ENCODE assay signal across 8 cellular contexts in the genomic region with DNA sequence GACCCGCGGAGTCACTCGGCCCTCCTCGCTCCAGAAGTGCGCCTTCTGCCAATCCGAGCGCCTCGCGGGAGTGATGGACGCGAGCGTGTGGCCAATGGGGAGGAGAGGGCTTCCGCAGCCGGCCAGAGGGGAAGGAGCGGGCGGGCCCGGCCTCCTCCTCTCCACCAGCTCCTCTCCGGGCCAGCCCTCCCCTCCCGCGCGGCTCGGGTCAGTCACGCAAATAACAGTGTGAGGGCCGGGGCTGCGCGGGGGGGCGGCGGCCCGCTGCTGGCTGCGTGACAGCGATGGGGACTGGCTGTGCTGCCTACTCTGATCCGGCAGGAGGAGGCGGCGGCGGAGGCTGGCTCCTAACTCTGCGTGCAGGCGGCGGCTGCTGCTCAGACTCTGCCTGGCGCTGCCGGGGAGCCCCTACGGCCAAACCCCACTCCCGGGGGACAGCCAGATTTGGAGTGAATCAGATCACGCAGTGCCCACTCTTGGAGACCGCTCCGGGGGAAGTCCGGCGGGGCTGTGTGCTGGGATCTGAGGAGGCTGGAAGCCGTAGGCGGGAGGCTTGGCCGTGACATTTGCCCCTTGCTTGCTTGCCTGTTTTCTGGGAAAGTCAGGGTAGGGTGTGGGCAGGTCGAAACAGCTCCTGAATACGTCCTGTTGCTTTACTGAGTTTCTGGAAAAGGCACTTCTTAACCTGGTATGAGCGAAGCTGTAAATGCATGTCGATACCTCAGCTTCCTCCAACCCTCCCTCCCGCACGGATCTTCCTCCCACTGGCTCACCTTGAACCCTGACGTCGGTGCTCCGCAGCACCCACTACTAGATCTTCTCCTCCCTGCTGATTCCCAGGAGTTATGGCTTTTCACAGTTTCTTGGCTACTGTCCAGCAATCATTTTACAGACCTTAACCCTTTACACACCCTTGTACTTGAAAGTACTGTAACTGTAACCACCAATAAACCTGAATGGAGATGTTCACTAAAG.
A peak's percentile ranks its signal among the peaks of the same experiment; 100 is the strongest.
DNase-seq lines count a peak whose midpoint lies in the region; ATAC-seq, FAIRE-seq and TF ChIP-seq lines count a peak whose summit lies in the region.

No MANE protein-coding gene starts in this region.

- H3K27me3 ChIP-seq in keratinocyte (ENCODE audit: control insufficient read depth, extremely low read depth, insufficient read depth, low read length) = no peaks in the 10 kb centered on the region
- no peaks in the 10 kb centered on the region for H3K27me3 ChIP-seq in smooth muscle cell (ENCODE audit: low read depth)

- peaks cover 13% of the 10 kb centered on the region for H3K4me1 Mint-ChIP-seq in central memory CD8-positive, alpha-beta T cell

- H3K9me3 Mint-ChIP-seq in central memory CD8-positive, alpha-beta T cell = no peaks in the 10 kb centered on the region

- H3K9me3 ChIP-seq in keratinocyte (ENCODE audit: control insufficient read depth, low read depth, low read length) (no peaks in the 10 kb centered on the region), smooth muscle cell (replicated peaks; ENCODE audit: low read depth) (no peaks in the 10 kb centered on the region)

- H3K27me3 Mint-ChIP-seq in central memory CD8-positive, alpha-beta T cell = no peaks in the 10 kb centered on the region

- peak overlapping the region; percentile 87 for H3K4me3 ChIP-seq in Jurkat, Clone E6-1 (ENCODE audit: low read length)
- H3K4me3 ChIP-seq in keratinocyte (ENCODE audit: control insufficient read depth in 2 of 3, extremely low read depth in 1 of 3, insufficient read depth in 2 of 3, low read depth in 1 of 3, low read length in 3 of 3) (peak overlapping the region; percentile 67 to 81 (median 73)), smooth muscle cell (peak overlapping the region; percentile 77)

- WGBS in smooth muscle cell (ENCODE audit: low lambda C conversion rate) = under 1% methylated on average over 55 of the region's 59 CpGs

- H3K27ac Mint-ChIP-seq in central memory CD8-positive, alpha-beta T cell (ENCODE audit: low read depth) = peak overlapping the region; percentile 93

- peak; percentile 43 for FAIRE-seq in keratinocyte (lab: Jason Lieb, UNC)

- DNase-seq in activated effector memory CD4-positive, alpha-beta T cell treated with anti-CD3 and anti-CD28 coated beads, Interleukin-2, amount 50 U/mL, for 16 hours = peak; percentile 98
- no peak for DNase-seq in activated effector memory CD4-positive, alpha-beta T cell treated with Interleukin-2 at 50 U/mL for 16 hours
- no peak for DNase-seq in Jurkat, Clone E6-1 (ENCODE audit: low read depth, low spot score)
- DNase-seq in SHP77 treated with DMSO at 0.1 percent for 48 hours (lab: John Stamatoyannopoulos, UW) (peak; percentile 99), keratinocyte (ENCODE audit: low read depth, low spot score) (no peak), smooth muscle cell (lab: John Stamatoyannopoulos, UW; ENCODE audit: unreplicated experiment) (peak; percentile 100)
- DNase-seq in central memory CD8-positive, alpha-beta T cell (ENCODE audit: low spot score in 2 of 2) = peak in 1 of 2 donors; percentile 84

- H3K36me3 ChIP-seq in keratinocyte (ENCODE audit: control insufficient read depth in 2 of 2, extremely low read depth in 1 of 2, insufficient read depth in 2 of 2, low read length in 2 of 2) (no peaks in the 10 kb centered on the region), smooth muscle cell (ENCODE audit: low read depth) (no peaks in the 10 kb centered on the region)

- H2AFZ ChIP-seq in keratinocyte (ENCODE audit: control insufficient read depth, low read length) = peak overlapping the region; percentile 14
- H2AFZ ChIP-seq in smooth muscle cell (ENCODE audit: low read depth) = peak overlapping the region; percentile 80

- peaks cover 27% of the 10 kb centered on the region for H3K4me1 ChIP-seq in keratinocyte (ENCODE audit: control insufficient read depth, extremely low read depth, insufficient read depth, low read length)
- peaks cover 9% of the 10 kb centered on the region for H3K4me1 ChIP-seq in smooth muscle cell (ENCODE audit: low read depth)

- H3K79me2 ChIP-seq in keratinocyte (ENCODE audit: control insufficient read depth, insufficient read depth, low read length) = no peaks in the 10 kb centered on the region
- H3K79me2 ChIP-seq in smooth muscle cell (ENCODE audit: low read depth) = peaks cover 14% of the 10 kb centered on the region

- H3K27ac ChIP-seq in keratinocyte (ENCODE audit: control insufficient read depth, insufficient read depth, low read length) = peak overlapping the region; percentile 90
- H3K27ac ChIP-seq in smooth muscle cell (ENCODE audit: low read depth) = peak overlapping the region; percentile 96

- no peaks in the 10 kb centered on the region for H3K9me1 ChIP-seq in keratinocyte (ENCODE audit: control insufficient read depth, extremely low read depth, insufficient read depth, low read length)

- H4K20me1 ChIP-seq in keratinocyte (ENCODE audit: control insufficient read depth, extremely low read depth, insufficient read depth, low read length) (no peaks in the 10 kb centered on the region), smooth muscle cell (ENCODE audit: low read depth) (no peaks in the 10 kb centered on the region)

- H3K36me3 Mint-ChIP-seq in central memory CD8-positive, alpha-beta T cell (ENCODE audit: insufficient read depth) = peaks cover 17% of the 10 kb centered on the region

- TF ChIP-seq CTCF in keratinocyte (optimal IDR thresholded peaks at IDR 0.05 in 1 of 3, IDR thresholded peaks at IDR 0.05 in 1 of 3, conservative IDR thresholded peaks at IDR 0.05 in 1 of 3; ENCODE audit: extremely low read depth in 1 of 3, insufficient read depth in 2 of 3, low read length in 3 of 3) = peak in 1 of 3 experiments; percentile 51
- TF ChIP-seq CTCF in smooth muscle cell (IDR thresholded peaks at IDR 0.05; ENCODE audit: borderline replicate concordance, insufficient read depth, poor library complexity, severe bottlenecking) = peak; percentile 17

- H3K4me2 ChIP-seq in keratinocyte (ENCODE audit: control insufficient read depth, extremely low read depth, insufficient read depth, low read depth, low read length) = peak overlapping the region; percentile 95
- H3K4me2 ChIP-seq in smooth muscle cell = peak overlapping the region; percentile 92

- peak overlapping the region; percentile 96 for H3K4me3 Mint-ChIP-seq in central memory CD8-positive, alpha-beta T cell

- peaks cover 15% of the 10 kb centered on the region for H3F3A ChIP-seq in smooth muscle cell (ENCODE audit: low read depth)

- peak; percentile 82 for ATAC-seq in GM21786 (IDR thresholded peaks at IDR 0.05; ENCODE audit: unreplicated experiment)
- ATAC-seq in central memory CD8-positive, alpha-beta T cell (replicated peaks; ENCODE audit: extremely low read depth, poor library complexity, severe bottlenecking) = peak; percentile 48

- H3K9ac ChIP-seq in keratinocyte (ENCODE audit: control insufficient read depth, extremely low read depth, insufficient read depth, low read length) = peak overlapping the region; percentile 87
- peak overlapping the region; percentile 95 for H3K9ac ChIP-seq in smooth muscle cell (ENCODE audit: low read depth)

- dilution Hi-C loops in keratinocyte (cut with MboI; ENCODE audit: extremely low pct_ligation_motif_present, low sequenced_read_pairs) = no loop called here

Comparison
In these comparisons a context has a peak if more than half of its experiments do, and no peak if none do; other contexts are left out.
1. DNase-seq: peak in activated effector memory CD4-positive, alpha-beta T cell treated with anti-CD3 and anti-CD28 coated beads, Interleukin-2, amount 50 U/mL, for 16 hours (single experiment), SHP77 treated with DMSO at 0.1 percent for 48 hours (single experiment) and smooth muscle cell (single experiment); none in activated effector memory CD4-positive, alpha-beta T cell treated with Interleukin-2 at 50 U/mL for 16 hours (single experiment), Jurkat, Clone E6-1 (single experiment) and keratinocyte (single experiment).
2. Peak in every context shown above with its lines, with median percentiles within 50 percentile points of each other: H3K4me3 ChIP-seq.